1 cellular context compared by ENCODE assay signal in the genomic region with DNA sequence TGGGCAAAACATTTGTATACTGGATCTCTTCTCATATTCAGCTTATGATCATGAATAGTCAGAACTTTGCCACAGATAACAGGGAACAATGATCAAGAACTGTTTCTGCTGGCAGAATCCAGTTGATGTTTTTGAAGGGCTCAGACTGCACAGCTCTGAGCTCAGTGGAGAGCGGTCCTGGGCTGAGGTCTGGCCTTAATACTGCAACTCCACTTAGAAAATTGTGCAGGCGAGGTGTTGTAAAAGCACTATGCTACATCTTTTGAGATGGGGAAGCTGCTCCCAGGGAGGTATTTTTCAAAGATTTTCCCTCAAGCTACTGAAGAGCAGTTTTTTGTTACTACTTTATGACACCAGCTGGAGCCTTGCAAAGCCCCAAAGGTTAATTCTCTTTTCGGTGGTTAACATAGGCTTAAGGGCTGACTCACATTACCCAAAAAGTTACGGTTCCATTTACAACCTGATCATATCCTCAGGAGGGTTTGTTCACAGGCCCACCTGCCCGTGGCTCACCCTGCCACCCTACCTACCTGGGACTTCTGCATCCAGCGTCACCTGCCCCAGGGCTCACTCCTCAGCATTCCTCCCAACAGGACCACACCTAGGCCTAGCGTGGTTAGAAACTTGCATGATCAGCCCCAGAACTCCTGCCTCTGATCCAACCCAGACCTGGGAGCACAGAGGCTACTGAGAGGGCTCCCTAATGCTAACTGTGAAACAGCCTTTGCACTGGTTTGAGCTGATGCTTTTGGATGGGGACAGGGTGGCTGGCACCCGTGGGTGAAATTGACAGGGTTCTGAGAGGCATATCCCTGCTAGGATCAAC.
TF ChIP-seq lines count a peak whose summit lies in the region.

No MANE protein-coding gene starts in this region.

TF ChIP-seq in GM12878, 131 proteins besides CTCF, POLR2A, EP300 and RAD21 (continued from another document):
- TF ChIP-seq, protein P1, sequence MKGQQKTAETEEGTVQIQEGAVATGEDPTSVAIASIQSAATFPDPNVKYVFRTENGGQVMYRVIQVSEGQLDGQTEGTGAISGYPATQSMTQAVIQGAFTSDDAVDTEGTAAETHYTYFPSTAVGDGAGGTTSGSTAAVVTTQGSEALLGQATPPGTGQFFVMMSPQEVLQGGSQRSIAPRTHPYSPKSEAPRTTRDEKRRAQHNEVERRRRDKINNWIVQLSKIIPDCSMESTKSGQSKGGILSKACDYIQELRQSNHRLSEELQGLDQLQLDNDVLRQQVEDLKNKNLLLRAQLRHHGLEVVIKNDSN (IDR thresholded peaks at IDR 0.05; ENCODE audit: borderline replicate concordance, extremely low read length, insufficient read depth, low read depth, low read length): no peak
- TF ChIP-seq, protein P2, sequence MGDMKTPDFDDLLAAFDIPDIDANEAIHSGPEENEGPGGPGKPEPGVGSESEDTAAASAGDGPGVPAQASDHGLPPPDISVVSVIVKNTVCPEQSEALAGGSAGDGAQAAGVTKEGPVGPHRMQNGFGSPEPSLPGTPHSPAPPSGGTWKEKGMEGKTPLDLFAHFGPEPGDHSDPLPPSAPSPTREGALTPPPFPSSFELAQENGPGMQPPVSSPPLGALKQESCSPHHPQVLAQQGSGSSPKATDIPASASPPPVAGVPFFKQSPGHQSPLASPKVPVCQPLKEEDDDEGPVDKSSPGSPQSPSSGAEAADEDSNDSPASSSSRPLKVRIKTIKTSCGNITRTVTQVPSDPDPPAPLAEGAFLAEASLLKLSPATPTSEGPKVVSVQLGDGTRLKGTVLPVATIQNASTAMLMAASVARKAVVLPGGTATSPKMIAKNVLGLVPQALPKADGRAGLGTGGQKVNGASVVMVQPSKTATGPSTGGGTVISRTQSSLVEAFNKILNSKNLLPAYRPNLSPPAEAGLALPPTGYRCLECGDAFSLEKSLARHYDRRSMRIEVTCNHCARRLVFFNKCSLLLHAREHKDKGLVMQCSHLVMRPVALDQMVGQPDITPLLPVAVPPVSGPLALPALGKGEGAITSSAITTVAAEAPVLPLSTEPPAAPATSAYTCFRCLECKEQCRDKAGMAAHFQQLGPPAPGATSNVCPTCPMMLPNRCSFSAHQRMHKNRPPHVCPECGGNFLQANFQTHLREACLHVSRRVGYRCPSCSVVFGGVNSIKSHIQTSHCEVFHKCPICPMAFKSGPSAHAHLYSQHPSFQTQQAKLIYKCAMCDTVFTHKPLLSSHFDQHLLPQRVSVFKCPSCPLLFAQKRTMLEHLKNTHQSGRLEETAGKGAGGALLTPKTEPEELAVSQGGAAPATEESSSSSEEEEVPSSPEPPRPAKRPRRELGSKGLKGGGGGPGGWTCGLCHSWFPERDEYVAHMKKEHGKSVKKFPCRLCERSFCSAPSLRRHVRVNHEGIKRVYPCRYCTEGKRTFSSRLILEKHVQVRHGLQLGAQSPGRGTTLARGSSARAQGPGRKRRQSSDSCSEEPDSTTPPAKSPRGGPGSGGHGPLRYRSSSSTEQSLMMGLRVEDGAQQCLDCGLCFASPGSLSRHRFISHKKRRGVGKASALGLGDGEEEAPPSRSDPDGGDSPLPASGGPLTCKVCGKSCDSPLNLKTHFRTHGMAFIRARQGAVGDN (IDR thresholded peaks at IDR 0.05): no peak
- TF ChIP-seq PAX8 (IDR thresholded peaks at IDR 0.05) (no peak), SUZ12 (IDR thresholded peaks at IDR 0.05; ENCODE audit: unreplicated experiment) (no peak), POLR2AphosphoS5 (IDR thresholded peaks at IDR 0.05; ENCODE audit: low read length) (no peak), SMAD1 (IDR thresholded peaks at IDR 0.05; ENCODE audit: low read depth, partially characterized antibody) (no peak)
- TF ChIP-seq, protein P3, sequence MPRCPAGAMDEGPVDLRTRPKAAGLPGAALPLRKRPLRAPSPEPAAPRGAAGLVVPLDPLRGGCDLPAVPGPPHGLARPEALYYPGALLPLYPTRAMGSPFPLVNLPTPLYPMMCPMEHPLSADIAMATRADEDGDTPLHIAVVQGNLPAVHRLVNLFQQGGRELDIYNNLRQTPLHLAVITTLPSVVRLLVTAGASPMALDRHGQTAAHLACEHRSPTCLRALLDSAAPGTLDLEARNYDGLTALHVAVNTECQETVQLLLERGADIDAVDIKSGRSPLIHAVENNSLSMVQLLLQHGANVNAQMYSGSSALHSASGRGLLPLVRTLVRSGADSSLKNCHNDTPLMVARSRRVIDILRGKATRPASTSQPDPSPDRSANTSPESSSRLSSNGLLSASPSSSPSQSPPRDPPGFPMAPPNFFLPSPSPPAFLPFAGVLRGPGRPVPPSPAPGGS (IDR thresholded peaks at IDR 0.05; ENCODE audit: borderline replicate concordance, insufficient read depth, low read depth, low read length, poor library complexity, severe bottlenecking): no peak
